ENCODE assay signal across 8 cellular contexts in the genomic region with DNA sequence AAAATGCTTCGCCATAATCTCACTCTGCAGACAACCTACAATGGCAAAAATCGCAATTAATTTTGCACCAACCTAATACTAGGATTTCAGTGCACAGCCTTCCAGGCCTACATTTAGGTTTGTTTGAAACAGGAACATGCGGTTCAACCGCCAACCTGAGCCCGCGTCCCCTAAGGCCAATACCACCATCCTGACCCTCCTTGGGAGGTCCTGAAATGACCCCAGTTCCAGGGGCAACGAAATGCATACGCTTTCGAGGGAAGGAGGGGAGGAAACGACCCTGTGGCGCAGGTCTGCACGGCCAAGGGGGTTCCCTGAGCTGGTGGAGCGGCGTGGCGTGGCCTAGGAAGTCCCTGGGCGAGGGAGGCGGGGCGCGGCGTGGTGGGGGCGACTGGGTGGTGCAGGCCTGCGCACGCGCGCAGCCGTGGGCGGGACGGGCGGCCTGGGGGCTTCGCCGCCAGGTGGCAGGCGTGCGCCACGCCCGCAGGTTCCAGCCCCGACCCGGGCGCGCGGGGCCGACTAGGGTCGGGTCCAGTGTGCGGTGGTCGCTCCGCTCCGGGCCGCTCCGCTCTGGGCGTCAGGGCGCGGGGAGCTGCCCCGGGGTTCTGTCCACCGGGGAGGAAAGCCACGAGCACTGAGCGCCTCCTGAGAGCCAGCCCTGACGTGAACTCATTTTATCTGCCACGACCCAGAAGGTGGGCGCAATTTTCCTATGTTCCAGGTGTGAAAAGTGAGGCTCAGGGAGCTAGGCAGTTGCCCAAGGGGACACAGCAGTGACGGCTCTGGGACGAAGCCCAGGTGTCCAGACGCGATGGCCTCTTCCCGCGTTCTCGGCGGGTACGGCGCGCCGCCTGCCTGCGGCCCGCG.
DNase-seq lines count a peak whose midpoint lies in the region; ATAC-seq and TF ChIP-seq lines count a peak whose summit lies in the region.

No MANE protein-coding gene starts in this region.

- H3K27me3 ChIP-seq in left lung: no peaks in the 10 kb centered on the region

- H3K27me3 Mint-ChIP-seq in activated CD4-positive, alpha-beta T cell treated with anti-CD3 and anti-CD28 coated beads, Interleukin-2, amount 10 ng/mL, durations not matched to agents 24 days and 14 days: peaks cover 2% of the 10 kb centered on the region

- no peak for DNase-seq in AG09319 (ENCODE audit: extremely low read depth, low read depth)
- DNase-seq in NCI-H510A treated with DMSO at 0.1 percent for 48 hours (lab: John Stamatoyannopoulos, UW): peak; percentile 28
- peak; percentile 98 for DNase-seq in activated CD4-positive, alpha-beta T cell treated with anti-CD3 and anti-CD28 coated beads, Interleukin-2, amount 10 ng/mL, durations not matched to agents 24 days and 14 days
- peak; percentile 89 for DNase-seq in coronary artery (ENCODE audit: low spot score)
- DNase-seq in left lung: peak; percentile 92 to 97
- DNase-seq in stimulated activated CD4-positive, alpha-beta T cell treated with anti-CD3 and anti-CD28 coated beads, Interleukin-4, amount 100 ng/mL, for 1 hour: peak; percentile 96

- H3K4me3 Mint-ChIP-seq in activated CD4-positive, alpha-beta T cell treated with anti-CD3 and anti-CD28 coated beads, Interleukin-2, amount 10 ng/mL, durations not matched to agents 24 days and 14 days: peak overlapping the region; percentile 83

- peak overlapping the region; percentile 70 to 91 for H3K27ac ChIP-seq in coronary artery
- peak overlapping the region; percentile 83 to 90 for H3K27ac ChIP-seq in left lung

- peaks cover 6 to 44% of the 10 kb centered on the region in 2 donors for H3K4me1 ChIP-seq in left lung

- peaks cover 56% of the 10 kb centered on the region for H3K4me1 Mint-ChIP-seq in activated CD4-positive, alpha-beta T cell treated with anti-CD3 and anti-CD28 coated beads, Interleukin-2, amount 10 ng/mL, durations not matched to agents 24 days and 14 days

- H3K27ac Mint-ChIP-seq in activated CD4-positive, alpha-beta T cell treated with anti-CD3 and anti-CD28 coated beads, Interleukin-2, amount 10 ng/mL, durations not matched to agents 24 days and 14 days: peak overlapping the region; percentile 89

- TF ChIP-seq CTCF in AG09319 (IDR thresholded peaks at IDR 0.05; ENCODE audit: low read depth, low read length) (peak; percentile 28), coronary artery (IDR thresholded peaks at IDR 0.05) (peak; percentile 93), left lung (IDR thresholded peaks at IDR 0.05) (peak; percentile 85 to 91)

- no peaks in the 10 kb centered on the region for H3K9me3 Mint-ChIP-seq in activated CD4-positive, alpha-beta T cell treated with anti-CD3 and anti-CD28 coated beads, Interleukin-2, amount 10 ng/mL, durations not matched to agents 24 days and 14 days

- intact Hi-C loops in activated CD4-positive, alpha-beta T cell treated with anti-CD3 and anti-CD28 coated beads, Interleukin-2, amount 10 ng/mL, durations not matched to agents 24 days and 14 days (cut with micrococcal nuclease): loop anchor here (1.0 to 10.0 kb wide), 9 partner anchors 185 to 1073 kb away; a partner anchor contains a TSS
- intact Hi-C loops in left lung (cut with DNase I): loop anchor here in 1 of 2 donors (5.0 to 10.0 kb wide), 3 partner anchors 143 to 547 kb away; a partner anchor contains a TSS

- ATAC-seq in GM18909 (IDR thresholded peaks at IDR 0.05; ENCODE audit: poor library complexity, unreplicated experiment) (peak; percentile 64), HG03159 (IDR thresholded peaks at IDR 0.05; ENCODE audit: unreplicated experiment) (peak; percentile 61), left lung (peak; percentile 90)

- peaks cover 2% of the 10 kb centered on the region for H3K36me3 Mint-ChIP-seq in activated CD4-positive, alpha-beta T cell treated with anti-CD3 and anti-CD28 coated beads, Interleukin-2, amount 10 ng/mL, durations not matched to agents 24 days and 14 days (ENCODE audit: low read depth)

- peaks cover 0 to 7% of the 10 kb centered on the region in 2 donors for H3K36me3 ChIP-seq in left lung

- H3K4me3 ChIP-seq in coronary artery (peak overlapping the region; percentile 73), left lung (peak overlapping the region; percentile 62 to 79)

- H3K9me3 ChIP-seq in left lung: no peaks in the 10 kb centered on the region

Comparison
In these comparisons a context has a peak if more than half of its experiments do, and no peak if none do; other contexts are left out.
1. CTCF ChIP-seq: peak in every context shown above with its lines; median percentile 93 in coronary artery; 88 in left lung; 28 in AG09319.